23 cellular contexts compared by ENCODE assay signal in genomic region chr11:67211656-67212436, GRCh38. TPM values are rescaled to one million over a fixed set of nuclear protein-coding genes. Genes with fewer than 3 reads are reported as not detected.
DNase-seq lines count a peak whose midpoint lies in the region; ATAC-seq and TF ChIP-seq lines count a peak whose summit lies in the region.
"Had no signal": no experiment of that assay in that cellular context is flagged by ENCODE, and none has a peak within 500 bp of the region (broad histone marks: within the 10 kb centered on the region; RNA-seq: fewer than 3 reads in every experiment).

No MANE protein-coding gene starts in this region.

- H3K9me3 ChIP-seq in OCI-LY7 (ENCODE audit: low read length) (no peaks in the 10 kb centered on the region), upper lobe of right lung (no peaks in the 10 kb centered on the region), aorta (ENCODE audit: control insufficient read depth, low read length) (no peaks in the 10 kb centered on the region)
- no peaks in the 10 kb centered on the region for H3K9me3 ChIP-seq in effector memory CD4-positive, alpha-beta T cell (ENCODE audit: control insufficient read depth, low read length)
- H3K9me3 ChIP-seq: heart right ventricle, testis had no signal

- H3K36me3 ChIP-seq in OCI-LY7 (ENCODE audit: insufficient read depth, low read length) (peaks cover 70% of the 10 kb centered on the region), upper lobe of right lung (peaks cover 83% of the 10 kb centered on the region), aorta (ENCODE audit: control insufficient read depth in 1 of 2, insufficient read depth in 2 of 2, low read length in 1 of 2) (peaks cover 6 to 8% of the 10 kb centered on the region in 2 donors)
- H3K36me3 ChIP-seq in effector memory CD4-positive, alpha-beta T cell (ENCODE audit: control insufficient read depth, insufficient read depth, low read length): peaks cover 43% of the 10 kb centered on the region

- H3K4me1 ChIP-seq in OCI-LY7 (ENCODE audit: insufficient read depth, low read length, poor library complexity, severe bottlenecking) (peaks cover 24% of the 10 kb centered on the region), upper lobe of right lung (peaks cover 8% of the 10 kb centered on the region), aorta (ENCODE audit: control insufficient read depth in 1 of 2, insufficient read depth in 2 of 2, low read length in 2 of 2) (no peaks in the 10 kb centered on the region)
- H3K4me1 ChIP-seq in effector memory CD4-positive, alpha-beta T cell (ENCODE audit: control insufficient read depth, insufficient read depth, low read length, poor library complexity, severe bottlenecking): no peaks in the 10 kb centered on the region
- H3K4me1 ChIP-seq: testis had no signal

- H3K27me3 Mint-ChIP-seq in natural killer cell (ENCODE audit: low read depth in 2 of 2): no peaks in the 10 kb centered on the region
- H3K27me3 Mint-ChIP-seq in natural killer cell treated with Interleukin-12 subunit alpha and Interleukin-12 subunit beta and Interleukin-15 and Interleukin-18, amount 100 ng/mL, for 72 hours: no peaks in the 10 kb centered on the region
- H3K27me3 Mint-ChIP-seq: brain had no signal

- WGBS in aorta, 2 donors: 88 to 90% methylated on average over 2 of the region's 2 CpGs

- H3K4me3 Mint-ChIP-seq in natural killer cell: no peak overlapping the region
- H3K4me3 Mint-ChIP-seq in natural killer cell treated with Interleukin-12 subunit alpha and Interleukin-12 subunit beta and Interleukin-15 and Interleukin-18, amount 100 ng/mL, for 72 hours: no peak overlapping the region
- H3K4me3 Mint-ChIP-seq: brain; T-helper 1 cell treated with Interleukin-12 subunit alpha and Interleukin-12 subunit beta and Interleukin-4 antibody, amounts not matched to agents 30 μg/mL and 1 μg/mL, for 36 hours had no signal

- H4K20me1 ChIP-seq in OCI-LY7 (ENCODE audit: insufficient read depth, low read length): no peaks in the 10 kb centered on the region; the same call in 1 of the 2 replicates

- CTCF ChIA-PET in OCI-LY7 (lab: Charles Lee; ENCODE audit: unreplicated experiment): no interaction called here

- H2AFZ ChIP-seq in OCI-LY7 (ENCODE audit: low read length): no peak overlapping the region

- TF ChIP-seq CTCF in natural killer cell (IDR thresholded peaks at IDR 0.05) (no peak), OCI-LY7 (conservative IDR thresholded peaks at IDR 0.05; ENCODE audit: low read length) (no peak), upper lobe of right lung (IDR thresholded peaks at IDR 0.05) (no peak)

- H3K4me2 ChIP-seq in OCI-LY7 (ENCODE audit: low read length): peak overlapping the region; percentile 48; the same call in 1 of the 2 replicates

- DNase-seq in natural killer cell (no peak), OCI-LY7 (ENCODE audit: low spot score) (no peak), upper lobe of right lung (no peak), DMS53 treated with DMSO at 0.1 percent for 48 hours (lab: John Stamatoyannopoulos, UW; ENCODE audit: unreplicated experiment) (no peak), aorta (no peak), amygdala (lab: John Stamatoyannopoulos, UW) (no peak)
- DNase-seq in natural killer cell treated with Interleukin-12 subunit alpha and Interleukin-12 subunit beta and Interleukin-15 and Interleukin-18, amount 100 ng/mL, for 72 hours (ENCODE audit: low spot score): no peak
- DNase-seq in effector memory CD4-positive, alpha-beta T cell: no peak
- DNase-seq: activated CD8-positive, alpha-beta memory T cell treated with anti-CD3 and anti-CD28 coated beads, Interleukin-2, amount 50 U/mL, for 4 hours; activated naive CD4-positive, alpha-beta T cell treated with Interleukin-2 at 50 U/mL for 16 hours; dorsolateral prefrontal cortex; heart right ventricle; islet precursor cell; midbrain; NCI-H187; NCI-H510A treated with DMSO at 0.1 percent for 48 hours; occipital lobe; stimulated activated CD4-positive, alpha-beta T cell treated with anti-CD3 and anti-CD28 coated beads, Interleukin-4, amount 100 ng/mL, for 24 hours; stimulated activated CD8-positive, alpha-beta memory T cell treated with anti-CD3 and anti-CD28 coated beads, Interleukin-4, amount 100 ng/mL, for 48 hours; testis had no signal

- H3K27me3 ChIP-seq in effector memory CD4-positive, alpha-beta T cell (replicated peaks; ENCODE audit: control insufficient read depth, insufficient read depth, low read length, poor library complexity, severe bottlenecking): no peaks in the 10 kb centered on the region
- H3K27me3 ChIP-seq in upper lobe of right lung (no peaks in the 10 kb centered on the region), aorta (ENCODE audit: control insufficient read depth in 1 of 2, insufficient read depth in 2 of 2, low read length in 1 of 2) (no peaks in the 10 kb centered on the region)
- H3K27me3 ChIP-seq: dorsolateral prefrontal cortex, heart right ventricle, testis had no signal

- H3K79me2 ChIP-seq in OCI-LY7 (ENCODE audit: insufficient read depth, low read depth, low read length): no peaks in the 10 kb centered on the region

- POLR2A ChIA-PET in OCI-LY7 (lab: Charles Lee): interaction anchor here (1.7 kb wide), 1 partner anchor 13 kb away, joined by 10 read pairs; no protein-coding TSS in a partner anchor

- H3K27ac ChIP-seq in OCI-LY7 (ENCODE audit: low read depth, low read length, poor library complexity, severe bottlenecking): peak overlapping the region; percentile 81
- H3K27ac ChIP-seq in effector memory CD4-positive, alpha-beta T cell (ENCODE audit: insufficient read depth, low read length, poor library complexity, severe bottlenecking): peak overlapping the region; percentile 11
- no peak overlapping the region for H3K27ac ChIP-seq in upper lobe of right lung
- no peak overlapping the region for H3K27ac ChIP-seq in aorta (ENCODE audit: low read depth in 1 of 2, low read length in 2 of 2)
- H3K27ac ChIP-seq: testis had no signal

- H3K4me3 ChIP-seq in OCI-LY7 (ENCODE audit: low read depth, low read length, poor library complexity, severe bottlenecking) (no peak overlapping the region), upper lobe of right lung (no peak overlapping the region), aorta (ENCODE audit: low read length in 2 of 2) (no peak overlapping the region)
- no peak overlapping the region for H3K4me3 ChIP-seq in effector memory CD4-positive, alpha-beta T cell (ENCODE audit: insufficient read depth, low read depth, low read length, poor library complexity, severe bottlenecking)
- H3K4me3 ChIP-seq: dorsolateral prefrontal cortex, heart right ventricle, testis had no signal

- ATAC-seq in natural killer cell (no peak), upper lobe of right lung (peak; percentile 68), aorta (ENCODE audit: low FRiP score) (no peak)
- ATAC-seq in natural killer cell treated with Interleukin-12 subunit alpha and Interleukin-12 subunit beta and Interleukin-15 and Interleukin-18, amount 100 ng/mL, for 72 hours: no peak
- ATAC-seq: activated CD4-positive, CD25-positive, alpha-beta regulatory T cell treated with anti-CD3 and anti-CD28 coated beads, Interleukin-2, amount 50 U/mL, for 24 hours had no signal

- intact Hi-C loops in natural killer cell (cut with micrococcal nuclease): no loop called here
- intact Hi-C loops in OCI-LY7 (cut with micrococcal nuclease; ENCODE audit: unreplicated experiment): loop anchor here (2.0 kb wide), 1 partner anchor 29 kb away; no protein-coding TSS in a partner anchor
- intact Hi-C loops in upper lobe of right lung (cut with DNase I): no loop called here
- intact Hi-C loops in aorta (cut with DNase I): no loop called here

- H3K9me3 Mint-ChIP-seq in natural killer cell: no peaks in the 10 kb centered on the region
- no peaks in the 10 kb centered on the region for H3K9me3 Mint-ChIP-seq in natural killer cell treated with Interleukin-12 subunit alpha and Interleukin-12 subunit beta and Interleukin-15 and Interleukin-18, amount 100 ng/mL, for 72 hours
- H3K9me3 Mint-ChIP-seq: brain; T-helper 1 cell treated with Interleukin-12 subunit alpha and Interleukin-12 subunit beta and Interleukin-4 antibody, amounts not matched to agents 30 μg/mL and 1 μg/mL, for 36 hours had no signal

- H3K4me1 Mint-ChIP-seq in natural killer cell: peaks cover 6 to 19% of the 10 kb centered on the region in 2 donors
- H3K4me1 Mint-ChIP-seq in natural killer cell treated with Interleukin-12 subunit alpha and Interleukin-12 subunit beta and Interleukin-15 and Interleukin-18, amount 100 ng/mL, for 72 hours (ENCODE audit: low read depth in 2 of 2): peaks cover 5 to 8% of the 10 kb centered on the region in 2 donors
- H3K4me1 Mint-ChIP-seq: brain had no signal

- H3K36me3 Mint-ChIP-seq in natural killer cell: peaks cover 9% of the 10 kb centered on the region
- no peaks in the 10 kb centered on the region for H3K36me3 Mint-ChIP-seq in natural killer cell treated with Interleukin-12 subunit alpha and Interleukin-12 subunit beta and Interleukin-15 and Interleukin-18, amount 100 ng/mL, for 72 hours

- H3K27ac Mint-ChIP-seq in natural killer cell: peak overlapping the region; percentile 15 to 27
- peak overlapping the region in 1 of 2 donors; percentile 9 for H3K27ac Mint-ChIP-seq in natural killer cell treated with Interleukin-12 subunit alpha and Interleukin-12 subunit beta and Interleukin-15 and Interleukin-18, amount 100 ng/mL, for 72 hours
- H3K27ac Mint-ChIP-seq: T-helper 1 cell treated with Interleukin-12 subunit alpha and Interleukin-12 subunit beta and Interleukin-4 antibody, amounts not matched to agents 30 μg/mL and 1 μg/mL, for 36 hours had no signal

- no peaks in the 10 kb centered on the region for H3K9me2 ChIP-seq in OCI-LY7 (ENCODE audit: insufficient read depth, low read length)

- BruUV-seq in OCI-LY7 (replicated peaks; lab: Mats Ljungman, UMichigan): TSS peak; percentile 21

RNA-seq across cellular contexts. Expression of gene GRK2, which starts 54.4 kb away (rescaled TPM):
- 100 to 1,000 TPM; 390 to 482 (median 441) TPM for total RNA-seq in natural killer cell
- total RNA-seq in natural killer cell treated with Interleukin-12 subunit alpha and Interleukin-12 subunit beta and Interleukin-15 and Interleukin-18, amount 100 ng/mL, for 72 hours: 100 to 1,000 TPM; 394 to 432 TPM
- total RNA-seq in OCI-LY7 (2014; rRNA removed; shearing (Covaris generic)): 379 and 397 TPM in 2 replicates
- 280 and 373 TPM in 2 replicates for total RNA-seq in OCI-LY7 (2022)
- total RNA-seq in upper lobe of right lung: 98.4 TPM
- total RNA-seq in aorta: 10 to 100 TPM; 53.8 to 77.6 TPM
- polyA plus RNA-seq in aorta: 10 to 100 TPM; 29.3 to 53.6 TPM

Comparison
In these comparisons a context has a peak if more than half of its experiments do, and no peak if none do; other contexts are left out.
1. H3K27ac ChIP-seq: peak in OCI-LY7 (single experiment) and effector memory CD4-positive, alpha-beta T cell (single experiment); none in upper lobe of right lung (single experiment) and aorta (0 of 2).